In the genomic region with DNA sequence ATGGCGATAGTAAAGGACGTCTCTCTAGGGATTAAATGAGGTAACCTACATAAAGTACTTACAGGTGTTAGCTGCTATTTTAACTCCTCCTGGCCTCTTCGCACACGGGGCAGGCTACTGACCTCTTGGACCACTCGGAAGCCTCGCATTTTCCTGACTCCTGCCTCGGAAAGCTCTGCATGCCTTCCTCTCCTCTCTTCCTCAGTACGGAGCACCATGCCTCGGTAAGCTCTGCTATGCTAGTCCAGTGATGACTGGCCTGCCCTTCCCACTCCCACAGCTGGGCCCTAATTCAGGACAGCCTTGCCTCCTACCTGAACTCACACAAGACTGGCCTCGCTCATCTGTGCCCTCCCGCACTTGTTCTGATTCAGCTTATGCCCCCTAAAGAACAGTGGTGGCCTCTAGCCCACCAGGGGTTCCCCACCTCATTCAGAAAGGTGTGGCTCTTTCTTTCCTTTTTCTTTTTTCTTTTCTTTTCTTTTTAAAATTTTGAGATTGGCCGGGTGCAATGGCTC, we compare ENCODE assay signal across 19 cellular contexts. TPM values are rescaled to one million over a fixed set of nuclear protein-coding genes. Genes with fewer than 3 reads are reported as not detected.
A peak's percentile ranks its signal among the peaks of the same experiment; 100 is the strongest.
DNase-seq lines count a peak whose midpoint lies in the region; ATAC-seq, FAIRE-seq and TF ChIP-seq lines count a peak whose summit lies in the region.
"Had no signal": no experiment of that assay in that cellular context is flagged by ENCODE, and none has a peak within 500 bp of the region (broad histone marks: within the 10 kb centered on the region; RNA-seq: fewer than 3 reads in every experiment).

No MANE protein-coding gene starts in this region.

- no peaks in the 10 kb centered on the region for H3K9me3 ChIP-seq in liver (ENCODE audit: control insufficient read depth in 4 of 4, low read length in 3 of 4)
- H3K9me3 ChIP-seq in right lobe of liver = no peaks in the 10 kb centered on the region
- no peaks in the 10 kb centered on the region for H3K9me3 ChIP-seq in kidney (ENCODE audit: control insufficient read depth in 1 of 2, low read length in 2 of 2)
- no peaks in the 10 kb centered on the region for H3K9me3 ChIP-seq in upper lobe of right lung
- no peaks in the 10 kb centered on the region for H3K9me3 ChIP-seq in transverse colon
- H3K9me3 ChIP-seq: BLaER1, Caco-2 had no signal

- H3K4me1 ChIP-seq in liver (ENCODE audit: control insufficient read depth in 4 of 4, insufficient read depth in 4 of 4, low read length in 3 of 4) (peaks cover 2 to 45% (median 31%) of the 10 kb centered on the region in 4 donors), right lobe of liver (peaks cover 0 to 2% (median under 1%) of the 10 kb centered on the region in 4 donors), kidney (ENCODE audit: control insufficient read depth in 1 of 2, insufficient read depth in 1 of 2, low read depth in 1 of 2, low read length in 2 of 2) (peaks cover 0 to 16% of the 10 kb centered on the region in 2 donors), upper lobe of right lung (peaks cover 11% of the 10 kb centered on the region), transverse colon (peaks cover 0 to 18% (median 9%) of the 10 kb centered on the region in 4 donors)

- H3K9ac ChIP-seq in liver (ENCODE audit: low read depth in 1 of 2, low read length in 2 of 2) (no peak overlapping the region), kidney (ENCODE audit: low read length in 2 of 2) (no peak overlapping the region)
- H3K9ac ChIP-seq: BLaER1 had no signal

- H3K4me3 ChIP-seq in liver (ENCODE audit: low read depth in 1 of 3, low read length in 3 of 3) (no peak overlapping the region), right lobe of liver (no peak overlapping the region), kidney (ENCODE audit: low read length in 2 of 2) (peak overlapping the region in 1 of 2 donors; percentile 9), upper lobe of right lung (no peak overlapping the region), transverse colon (no peak overlapping the region)
- H3K4me3 ChIP-seq: BLaER1 had no signal

- TF ChIP-seq EP300 in transverse colon (IDR thresholded peaks at IDR 0.05; ENCODE audit: low read depth) = no peak

- H3K27me3 ChIP-seq in liver (ENCODE audit: control insufficient read depth in 4 of 4, insufficient read depth in 4 of 4, low read length in 3 of 4) = no peaks in the 10 kb centered on the region
- no peaks in the 10 kb centered on the region for H3K27me3 ChIP-seq in right lobe of liver
- no peaks in the 10 kb centered on the region for H3K27me3 ChIP-seq in upper lobe of right lung
- H3K27me3 ChIP-seq in transverse colon = no peaks in the 10 kb centered on the region
- H3K27me3 ChIP-seq: BLaER1 had no signal

- intact Hi-C loops in right lobe of liver (cut with DNase I) (loop anchor here in 1 of 2 donors (10.0 kb wide), 1 partner anchor 155 kb away; the partner anchor contains the start of gene RRM2), kidney (cut with DNase I) (no loop called here), posterior vena cava (cut with DNase I) (no loop called here), upper lobe of right lung (cut with DNase I) (no loop called here), transverse colon (cut with DNase I; ENCODE audit: low total_unique reads) (loop anchor here (5.0 kb wide), 1 partner anchor 132 kb away; no protein-coding TSS in a partner anchor)

- WGBS in liver = 93% methylated on average over 12 of the region's 12 CpGs
- 81% methylated on average over 12 of the region's 12 CpGs for WGBS in right lobe of liver (ENCODE audit: insufficient coverage, low coverage, low lambda C conversion rate, missing lambda C conversion rate)
- 91 to 100% methylated on average over 2 to 12 of the region's 12 CpGs for WGBS in transverse colon (ENCODE audit: low coverage in 1 of 2), 2 donors

- H3K27ac ChIP-seq in liver (ENCODE audit: low read depth in 1 of 2, low read length in 2 of 2) = peak overlapping the region; percentile 89 to 91
- no peak overlapping the region for H3K27ac ChIP-seq in right lobe of liver
- H3K27ac ChIP-seq in kidney (ENCODE audit: low read depth in 2 of 2, low read length in 2 of 2) = peak overlapping the region in 1 of 2 donors; percentile 73
- H3K27ac ChIP-seq in upper lobe of right lung = no peak overlapping the region
- no peak overlapping the region for H3K27ac ChIP-seq in transverse colon
- H3K27ac ChIP-seq: BLaER1 had no signal

- FAIRE-seq in kidney (lab: Jason Lieb, UNC) = no peak
- FAIRE-seq: GM12892, HepG2, HTR-8/SVneo had no signal

- in situ Hi-C loops in ACHN (cut with HindIII; ENCODE audit: low pct_ligation_motif_present, low pct_unique_long_range_greater_than_20kb, low sequenced_read_pairs) = no loop called here
- in situ Hi-C loops in transverse colon (cut with MboI; ENCODE audit: low pct_ligation_motif_present in 1 of 4, low pct_unique_long_range_greater_than_20kb in 1 of 4, low sequenced_read_pairs in 3 of 4) = loop anchor here in 1 of 4 donors (25.0 kb wide), 1 partner anchor 132 kb away; no protein-coding TSS in a partner anchor

- TF ChIP-seq POLR2A in right lobe of liver (IDR thresholded peaks at IDR 0.05) (no peak), transverse colon (IDR thresholded peaks at IDR 0.05) (no peak)

- TF ChIP-seq CTCF in liver (IDR thresholded peaks at IDR 0.05; ENCODE audit: low read depth, low read length, missing input control) (no peak), right lobe of liver (IDR thresholded peaks at IDR 0.05) (no peak), kidney (IDR thresholded peaks at IDR 0.05; ENCODE audit: borderline replicate concordance, extremely low read depth, insufficient read depth) (no peak), upper lobe of right lung (IDR thresholded peaks at IDR 0.05) (no peak), transverse colon (IDR thresholded peaks at IDR 0.05) (no peak)

- H3K36me3 ChIP-seq in liver (ENCODE audit: control insufficient read depth in 4 of 4, insufficient read depth in 3 of 4, low read depth in 1 of 4, low read length in 3 of 4) = no peaks in the 10 kb centered on the region
- H3K36me3 ChIP-seq in right lobe of liver = no peaks in the 10 kb centered on the region
- H3K36me3 ChIP-seq in kidney (ENCODE audit: control insufficient read depth in 1 of 2, insufficient read depth in 2 of 2, low read length in 2 of 2) = no peaks in the 10 kb centered on the region
- no peaks in the 10 kb centered on the region for H3K36me3 ChIP-seq in upper lobe of right lung
- no peaks in the 10 kb centered on the region for H3K36me3 ChIP-seq in transverse colon
- H3K36me3 ChIP-seq: BLaER1 had no signal

- ATAC-seq in right lobe of liver (no peak), upper lobe of right lung (no peak)
- ATAC-seq: HepG2 had no signal

- no peak for TF ChIP-seq RAD21 in liver (IDR thresholded peaks at IDR 0.05)

- no peak for DNase-seq in right lobe of liver
- peak; percentile 37 for DNase-seq in kidney
- peak; percentile 37 for DNase-seq in posterior vena cava (ENCODE audit: low spot score)
- DNase-seq in upper lobe of right lung = peak; percentile 27
- no peak for DNase-seq in ACHN
- DNase-seq in activated CD4-positive, CD25-positive, alpha-beta regulatory T cell treated with anti-CD3 and anti-CD28 coated beads, Interleukin-2, amount 50 U/mL, for 72 hours = no peak
- DNase-seq in transverse colon = no peak
- DNase-seq: AML-193, DND-41, GDM1, GOT3, HCEC 1CT, HFFc6 had no signal

TF ChIP-seq in liver, 16 proteins besides CTCF, POLR2A, EP300 and RAD21 (continues in another document):
- TF ChIP-seq NR2F2 (IDR thresholded peaks at IDR 0.05) (no peak), TAF1 (conservative IDR thresholded peaks at IDR 0.05) (no peak), JUND (IDR thresholded peaks at IDR 0.05) (no peak), MAX (IDR thresholded peaks at IDR 0.05) (no peak), SP1 (IDR thresholded peaks at IDR 0.05) (no peak), FOXA1 (IDR thresholded peaks at IDR 0.05) (no peak), YY1 (IDR thresholded peaks at IDR 0.05) (no peak), EGR1 (IDR thresholded peaks at IDR 0.05; ENCODE audit: low read depth in 2 of 2) (no peak), GABPA (IDR thresholded peaks at IDR 0.05 in 1 of 2, conservative IDR thresholded peaks at IDR 0.05 in 1 of 2) (no peak)
- TF ChIP-seq, protein P1, sequence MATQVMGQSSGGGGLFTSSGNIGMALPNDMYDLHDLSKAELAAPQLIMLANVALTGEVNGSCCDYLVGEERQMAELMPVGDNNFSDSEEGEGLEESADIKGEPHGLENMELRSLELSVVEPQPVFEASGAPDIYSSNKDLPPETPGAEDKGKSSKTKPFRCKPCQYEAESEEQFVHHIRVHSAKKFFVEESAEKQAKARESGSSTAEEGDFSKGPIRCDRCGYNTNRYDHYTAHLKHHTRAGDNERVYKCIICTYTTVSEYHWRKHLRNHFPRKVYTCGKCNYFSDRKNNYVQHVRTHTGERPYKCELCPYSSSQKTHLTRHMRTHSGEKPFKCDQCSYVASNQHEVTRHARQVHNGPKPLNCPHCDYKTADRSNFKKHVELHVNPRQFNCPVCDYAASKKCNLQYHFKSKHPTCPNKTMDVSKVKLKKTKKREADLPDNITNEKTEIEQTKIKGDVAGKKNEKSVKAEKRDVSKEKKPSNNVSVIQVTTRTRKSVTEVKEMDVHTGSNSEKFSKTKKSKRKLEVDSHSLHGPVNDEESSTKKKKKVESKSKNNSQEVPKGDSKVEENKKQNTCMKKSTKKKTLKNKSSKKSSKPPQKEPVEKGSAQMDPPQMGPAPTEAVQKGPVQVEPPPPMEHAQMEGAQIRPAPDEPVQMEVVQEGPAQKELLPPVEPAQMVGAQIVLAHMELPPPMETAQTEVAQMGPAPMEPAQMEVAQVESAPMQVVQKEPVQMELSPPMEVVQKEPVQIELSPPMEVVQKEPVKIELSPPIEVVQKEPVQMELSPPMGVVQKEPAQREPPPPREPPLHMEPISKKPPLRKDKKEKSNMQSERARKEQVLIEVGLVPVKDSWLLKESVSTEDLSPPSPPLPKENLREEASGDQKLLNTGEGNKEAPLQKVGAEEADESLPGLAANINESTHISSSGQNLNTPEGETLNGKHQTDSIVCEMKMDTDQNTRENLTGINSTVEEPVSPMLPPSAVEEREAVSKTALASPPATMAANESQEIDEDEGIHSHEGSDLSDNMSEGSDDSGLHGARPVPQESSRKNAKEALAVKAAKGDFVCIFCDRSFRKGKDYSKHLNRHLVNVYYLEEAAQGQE (IDR thresholded peaks at IDR 0.05) = no peak

RNA-seq across cellular contexts. Expression of gene HPCAL1, which starts 22.7 kb away (rescaled TPM):
- total RNA-seq in liver = 10 to 100 TPM; 17.3 to 18.1 TPM
- 10 to 100 TPM; 27.7 to 27.9 TPM for polyA plus RNA-seq in liver
- total RNA-seq in right lobe of liver = 10 to 100 TPM; 23.1 to 68.8 (median 29.1) TPM
- 47.3 TPM for total RNA-seq in kidney
- 121 TPM for polyA plus RNA-seq in kidney (ENCODE audit: insufficient read depth, low read depth, low replicate concordance)
- total RNA-seq in posterior vena cava = 10 to 100 TPM; 21.6 to 26.0 TPM
- total RNA-seq in upper lobe of right lung = 160 TPM
- total RNA-seq in transverse colon = 100 to 1,000 TPM in 3 of 4 donors, 10 to 100 TPM in 1; 88.9 to 221 (median 129) TPM

Comparison
In these comparisons a context has a peak if more than half of its experiments do, and no peak if none do; other contexts are left out.
1. H3K27ac ChIP-seq: peak in liver (2 of 2); none in right lobe of liver (0 of 3), upper lobe of right lung (single experiment) and transverse colon (0 of 4).
2. DNase-seq: peak in kidney (single experiment), posterior vena cava (single experiment) and upper lobe of right lung (single experiment); none in right lobe of liver (0 of 3), ACHN (single experiment), activated CD4-positive, CD25-positive, alpha-beta regulatory T cell treated with anti-CD3 and anti-CD28 coated beads, Interleukin-2, amount 50 U/mL, for 72 hours (single experiment) and transverse colon (single experiment).